ENCODE assay signal across 12 cellular contexts in genomic region chr7:88072036-88072714, GRCh38.
DNase-seq lines count a peak whose midpoint lies in the region; ATAC-seq, FAIRE-seq and TF ChIP-seq lines count a peak whose summit lies in the region.
"Had no signal": no experiment of that assay in that cellular context is flagged by ENCODE, and none has a peak within 500 bp of the region (broad histone marks: within the 10 kb centered on the region; RNA-seq: fewer than 3 reads in every experiment).

No MANE protein-coding gene starts in this region.

- RAD21 ChIA-PET in GM12878 (lab: Charles Lee; ENCODE audit: unreplicated experiment): interaction anchor here (0.7 to 4.4 kb wide), 14 partner anchors 13 to 598 kb away, joined by 3 to 19 read pairs (median 4); partner anchors contain the start of gene ADAM22

- WGBS in GM12878 (ENCODE audit: insufficient coverage, insufficient replicate concordance, low lambda C conversion rate, missing lambda C conversion rate): 33% methylated on average over 3 of the region's 3 CpGs

- H3K27me3 ChIP-seq in GM12878 (replicated peaks in 1 of 2; ENCODE audit: control insufficient read depth in 2 of 2, insufficient read depth in 2 of 2, low read length in 1 of 2): no peaks in the 10 kb centered on the region
- H3K27me3 ChIP-seq: body of pancreas, neutrophil had no signal

- in situ Hi-C loops in GM12878 (cut with MboI): no loop called here

- FAIRE-seq in GM12878 (lab: Jason Lieb, UNC): peak; percentile 86

- TF ChIP-seq RAD21 in GM12878 (IDR thresholded peaks at IDR 0.05; ENCODE audit: insufficient read depth, low read depth, low read length): no peak

- H3K27me3 Mint-ChIP-seq in natural killer cell (ENCODE audit: low read depth in 2 of 2): no peaks in the 10 kb centered on the region

- peak overlapping the region; percentile 18; the same call in 1 of the 2 replicates for H3K9ac ChIP-seq in GM12878 (ENCODE audit: control insufficient read depth, insufficient read depth, low read length)

- CTCF ChIA-PET in GM12878 (lab: Yijun Ruan, JAX): interaction anchor here (0.6 to 2.7 kb wide), 13 partner anchors 10 to 566 kb away, joined by 3 to 9 read pairs (median 6); partner anchors contain the start of gene ADAM22

- TF ChIP-seq POLR2A in GM12878 (IDR thresholded peaks at IDR 0.05; ENCODE audit: low read depth, low read length): no peak

- H3K4me1 Mint-ChIP-seq in natural killer cell: peaks cover 0 to 8% of the 10 kb centered on the region in 2 donors

- no TSS peak for BruUV-seq in GM12878 (replicated peaks; lab: Mats Ljungman, UMichigan)

- H3K79me2 ChIP-seq in GM12878 (ENCODE audit: control insufficient read depth, insufficient read depth, low read length): no peaks in the 10 kb centered on the region

- ATAC-seq in GM18870 (IDR thresholded peaks at IDR 0.05; ENCODE audit: unreplicated experiment) (peak; percentile 90), GM21526 (IDR thresholded peaks at IDR 0.05; ENCODE audit: low FRiP score, unreplicated experiment) (peak; percentile 74), HG03064 (IDR thresholded peaks at IDR 0.05; ENCODE audit: low read depth, unreplicated experiment) (peak; percentile 87), GM12878 (peak; percentile 91), mucosa of descending colon (no peak), natural killer cell (no peak)
- ATAC-seq: body of pancreas, left colon had no signal

- intact Hi-C loops in GM12878 (cut with micrococcal nuclease; ENCODE audit: unreplicated experiment) (no loop called here), mucosa of descending colon (cut with DNase I, micrococcal nuclease) (no loop called here), natural killer cell (cut with micrococcal nuclease) (no loop called here)

- peak overlapping the region; percentile 81 for H3K4me2 ChIP-seq in GM12878 (ENCODE audit: control insufficient read depth, insufficient read depth)

- no peaks in the 10 kb centered on the region; the same call in 2 of the 3 replicates for H3K9me3 ChIP-seq in GM12878 (replicated peaks; ENCODE audit: control insufficient read depth, insufficient read depth, low read length)
- H3K9me3 ChIP-seq in mucosa of descending colon: no peaks in the 10 kb centered on the region
- H3K9me3 ChIP-seq: body of pancreas, neutrophil had no signal

- H2AFZ ChIP-seq in GM12878 (ENCODE audit: control insufficient read depth, low read depth, low read length): peak overlapping the region; percentile 77

- H3K27ac Mint-ChIP-seq in natural killer cell: no peak overlapping the region

- H3K4me3 Mint-ChIP-seq in natural killer cell: no peak overlapping the region

- no peaks in the 10 kb centered on the region for H3K36me3 Mint-ChIP-seq in natural killer cell

- H3K4me3 ChIP-seq in GM12878 (peak overlapping the region; percentile 22; the same call in 1 of the 2 replicates), mucosa of descending colon (no peak overlapping the region)
- H3K4me3 ChIP-seq: body of pancreas had no signal

- DNase-seq in GM12878 (ENCODE audit: low read depth, low spot score) (peak; percentile 33), mucosa of descending colon (no peak), germinal center (ENCODE audit: low spot score) (no peak), natural killer cell (no peak)
- DNase-seq: body of pancreas; left colon; NCI-H2029 treated with DMSO at 0.1 percent for 48 hours; stimulated activated CD4-positive, alpha-beta T cell treated with anti-CD3 and anti-CD28 coated beads, Interleukin-4, amount 100 ng/mL, for 4 hours had no signal

- H3K4me1 ChIP-seq in GM12878 (ENCODE audit: control insufficient read depth, insufficient read depth, low read length) (peaks cover 6% of the 10 kb centered on the region; the same call in 1 of the 2 replicates), mucosa of descending colon (ENCODE audit: low read depth) (no peaks in the 10 kb centered on the region)
- H3K4me1 ChIP-seq: body of pancreas had no signal

- POLR2A ChIA-PET in GM12878 (lab: Charles Lee): interaction anchor here (0.6 to 1.8 kb wide), 7 partner anchors 17 to 145 kb away, joined by 3 to 8 read pairs (median 4); partner anchors contain the start of gene ADAM22

- H3K9me3 Mint-ChIP-seq in natural killer cell: no peaks in the 10 kb centered on the region

- TF ChIP-seq EP300 in GM12878 (IDR thresholded peaks at IDR 0.05; ENCODE audit: borderline replicate concordance in 1 of 2, control insufficient read depth in 1 of 2, low read depth in 2 of 2, low read length in 2 of 2): no peak

- no peaks in the 10 kb centered on the region for H4K20me1 ChIP-seq in GM12878 (ENCODE audit: control insufficient read depth, insufficient read depth)

- H3K36me3 ChIP-seq in GM12878 (ENCODE audit: control insufficient read depth in 2 of 2, insufficient read depth in 2 of 2, low read length in 1 of 2) (no peaks in the 10 kb centered on the region), mucosa of descending colon (ENCODE audit: low read depth) (no peaks in the 10 kb centered on the region)
- H3K36me3 ChIP-seq: neutrophil had no signal

- SMC1A ChIA-PET in GM12878 (lab: Charles Lee; ENCODE audit: uncharacterized antibody, unreplicated experiment): interaction anchor here (0.8 to 4.5 kb wide), 28 partner anchors 8 to 287 kb away, joined by 3 to 20 read pairs (median 4); partner anchors contain the start of gene ADAM22

- H3K27ac ChIP-seq in GM12878 (ENCODE audit: control insufficient read depth, insufficient read depth): peak overlapping the region; percentile 64
- H3K27ac ChIP-seq: body of pancreas, neutrophil had no signal

- TF ChIP-seq CTCF in GM12878 (IDR thresholded peaks at IDR 0.05 in 2 of 3, conservative IDR thresholded peaks at IDR 0.05 in 1 of 3; ENCODE audit: control insufficient read depth in 2 of 3, extremely low read depth in 1 of 3, insufficient read depth in 1 of 3, low read depth in 3 of 3, low read length in 3 of 3) (no peak), mucosa of descending colon (IDR thresholded peaks at IDR 0.05) (no peak), natural killer cell (IDR thresholded peaks at IDR 0.05) (no peak)

TF ChIP-seq in GM12878, 131 proteins besides CTCF, POLR2A, EP300 and RAD21:
- TF ChIP-seq BCL11A (IDR thresholded peaks at IDR 0.05; ENCODE audit: low read depth, low read length) (no peak), ETV6 (conservative IDR thresholded peaks at IDR 0.05 in 1 of 2, IDR thresholded peaks at IDR 0.05 in 1 of 2; ENCODE audit: borderline replicate concordance in 1 of 2, low read depth in 1 of 2) (no peak), ATF3 (IDR thresholded peaks at IDR 0.05; ENCODE audit: borderline replicate concordance, extremely low read depth, low read depth, low read length) (no peak), JUND (IDR thresholded peaks at IDR 0.05; ENCODE audit: low read depth, low read length) (no peak), RAD51 (IDR thresholded peaks at IDR 0.05) (0 out of 2 replicates have a peak, but pooled peaks have one; percentile 5), NBN (IDR thresholded peaks at IDR 0.05) (0 out of 2 replicates have a peak, but pooled peaks have one; percentile 18), ZSCAN29 (IDR thresholded peaks at IDR 0.05) (no peak)

Comparison
In these comparisons a context has a peak if more than half of its experiments do, and no peak if none do; other contexts are left out.
1. ATAC-seq: peak in GM18870 (single experiment), GM21526 (single experiment), HG03064 (single experiment) and GM12878 (single experiment); none in mucosa of descending colon (single experiment) and natural killer cell (0 of 3).